Comparison of ENCODE assay signal across 1 cellular context in the genomic region with DNA sequence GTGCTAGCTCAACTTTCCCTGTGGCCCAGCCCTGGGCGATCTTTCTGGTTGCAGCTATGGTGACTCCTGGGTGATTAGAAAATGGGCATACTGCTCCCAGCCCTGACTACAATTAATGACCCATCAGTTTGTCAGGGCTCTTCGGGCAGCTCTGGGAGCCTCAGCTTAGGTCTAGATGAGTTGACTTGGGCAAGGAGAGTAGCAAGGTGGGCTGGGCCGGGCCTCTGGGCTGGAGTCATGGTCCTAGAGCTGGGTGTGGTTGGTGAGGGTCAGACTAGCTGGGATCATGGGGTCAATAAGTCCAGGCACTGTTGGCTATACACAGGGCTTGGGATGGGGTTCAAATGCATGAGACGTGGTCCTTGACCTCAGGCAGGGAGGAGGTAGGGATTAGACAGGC.
TF ChIP-seq lines count a peak whose summit lies in the region.

No MANE protein-coding gene starts in this region.

TF ChIP-seq in H1, 55 proteins besides CTCF, POLR2A, EP300 and RAD21:
- TF ChIP-seq EZH2 (IDR thresholded peaks at IDR 0.05; ENCODE audit: low read depth, low read length, severe bottlenecking) (no peak), YY1 (IDR thresholded peaks at IDR 0.05; ENCODE audit: low read depth, low read length) (no peak), HDAC6 (IDR thresholded peaks at IDR 0.05; ENCODE audit: low read depth, low read length) (no peak), PHF8 (conservative IDR thresholded peaks at IDR 0.05; ENCODE audit: low read depth, low read length) (no peak), SRF (IDR thresholded peaks at IDR 0.05; ENCODE audit: low read depth, low read length) (no peak), TAF1 (IDR thresholded peaks at IDR 0.05; ENCODE audit: low read depth, low read length) (no peak), GABPA (IDR thresholded peaks at IDR 0.05; ENCODE audit: borderline replicate concordance, insufficient read depth, low read length) (no peak), BRCA1 (IDR thresholded peaks at IDR 0.05; ENCODE audit: low read depth, low read length) (no peak), CREB1 (IDR thresholded peaks at IDR 0.05) (no peak), USF2 (IDR thresholded peaks at IDR 0.05; ENCODE audit: low read length) (no peak), TAF7 (optimal IDR thresholded peaks at IDR 0.05; ENCODE audit: borderline replicate concordance, low read depth, low read length) (no peak), JUND (IDR thresholded peaks at IDR 0.05; ENCODE audit: low read length) (no peak), HDAC2 (IDR thresholded peaks at IDR 0.05; ENCODE audit: borderline replicate concordance in 1 of 2, low read depth in 2 of 2, low read length in 2 of 2) (no peak), GTF2F1 (IDR thresholded peaks at IDR 0.05; ENCODE audit: borderline replicate concordance, low read depth, low read length) (no peak), CHD1 (IDR thresholded peaks at IDR 0.05; ENCODE audit: low read depth, low read length) (no peak), SP4 (IDR thresholded peaks at IDR 0.05; ENCODE audit: low read length) (no peak), CEBPB (IDR thresholded peaks at IDR 0.05; ENCODE audit: low read depth, low read length) (no peak), SUZ12 (IDR thresholded peaks at IDR 0.05; ENCODE audit: low read length) (no peak)
- TF ChIP-seq, protein P1, sequence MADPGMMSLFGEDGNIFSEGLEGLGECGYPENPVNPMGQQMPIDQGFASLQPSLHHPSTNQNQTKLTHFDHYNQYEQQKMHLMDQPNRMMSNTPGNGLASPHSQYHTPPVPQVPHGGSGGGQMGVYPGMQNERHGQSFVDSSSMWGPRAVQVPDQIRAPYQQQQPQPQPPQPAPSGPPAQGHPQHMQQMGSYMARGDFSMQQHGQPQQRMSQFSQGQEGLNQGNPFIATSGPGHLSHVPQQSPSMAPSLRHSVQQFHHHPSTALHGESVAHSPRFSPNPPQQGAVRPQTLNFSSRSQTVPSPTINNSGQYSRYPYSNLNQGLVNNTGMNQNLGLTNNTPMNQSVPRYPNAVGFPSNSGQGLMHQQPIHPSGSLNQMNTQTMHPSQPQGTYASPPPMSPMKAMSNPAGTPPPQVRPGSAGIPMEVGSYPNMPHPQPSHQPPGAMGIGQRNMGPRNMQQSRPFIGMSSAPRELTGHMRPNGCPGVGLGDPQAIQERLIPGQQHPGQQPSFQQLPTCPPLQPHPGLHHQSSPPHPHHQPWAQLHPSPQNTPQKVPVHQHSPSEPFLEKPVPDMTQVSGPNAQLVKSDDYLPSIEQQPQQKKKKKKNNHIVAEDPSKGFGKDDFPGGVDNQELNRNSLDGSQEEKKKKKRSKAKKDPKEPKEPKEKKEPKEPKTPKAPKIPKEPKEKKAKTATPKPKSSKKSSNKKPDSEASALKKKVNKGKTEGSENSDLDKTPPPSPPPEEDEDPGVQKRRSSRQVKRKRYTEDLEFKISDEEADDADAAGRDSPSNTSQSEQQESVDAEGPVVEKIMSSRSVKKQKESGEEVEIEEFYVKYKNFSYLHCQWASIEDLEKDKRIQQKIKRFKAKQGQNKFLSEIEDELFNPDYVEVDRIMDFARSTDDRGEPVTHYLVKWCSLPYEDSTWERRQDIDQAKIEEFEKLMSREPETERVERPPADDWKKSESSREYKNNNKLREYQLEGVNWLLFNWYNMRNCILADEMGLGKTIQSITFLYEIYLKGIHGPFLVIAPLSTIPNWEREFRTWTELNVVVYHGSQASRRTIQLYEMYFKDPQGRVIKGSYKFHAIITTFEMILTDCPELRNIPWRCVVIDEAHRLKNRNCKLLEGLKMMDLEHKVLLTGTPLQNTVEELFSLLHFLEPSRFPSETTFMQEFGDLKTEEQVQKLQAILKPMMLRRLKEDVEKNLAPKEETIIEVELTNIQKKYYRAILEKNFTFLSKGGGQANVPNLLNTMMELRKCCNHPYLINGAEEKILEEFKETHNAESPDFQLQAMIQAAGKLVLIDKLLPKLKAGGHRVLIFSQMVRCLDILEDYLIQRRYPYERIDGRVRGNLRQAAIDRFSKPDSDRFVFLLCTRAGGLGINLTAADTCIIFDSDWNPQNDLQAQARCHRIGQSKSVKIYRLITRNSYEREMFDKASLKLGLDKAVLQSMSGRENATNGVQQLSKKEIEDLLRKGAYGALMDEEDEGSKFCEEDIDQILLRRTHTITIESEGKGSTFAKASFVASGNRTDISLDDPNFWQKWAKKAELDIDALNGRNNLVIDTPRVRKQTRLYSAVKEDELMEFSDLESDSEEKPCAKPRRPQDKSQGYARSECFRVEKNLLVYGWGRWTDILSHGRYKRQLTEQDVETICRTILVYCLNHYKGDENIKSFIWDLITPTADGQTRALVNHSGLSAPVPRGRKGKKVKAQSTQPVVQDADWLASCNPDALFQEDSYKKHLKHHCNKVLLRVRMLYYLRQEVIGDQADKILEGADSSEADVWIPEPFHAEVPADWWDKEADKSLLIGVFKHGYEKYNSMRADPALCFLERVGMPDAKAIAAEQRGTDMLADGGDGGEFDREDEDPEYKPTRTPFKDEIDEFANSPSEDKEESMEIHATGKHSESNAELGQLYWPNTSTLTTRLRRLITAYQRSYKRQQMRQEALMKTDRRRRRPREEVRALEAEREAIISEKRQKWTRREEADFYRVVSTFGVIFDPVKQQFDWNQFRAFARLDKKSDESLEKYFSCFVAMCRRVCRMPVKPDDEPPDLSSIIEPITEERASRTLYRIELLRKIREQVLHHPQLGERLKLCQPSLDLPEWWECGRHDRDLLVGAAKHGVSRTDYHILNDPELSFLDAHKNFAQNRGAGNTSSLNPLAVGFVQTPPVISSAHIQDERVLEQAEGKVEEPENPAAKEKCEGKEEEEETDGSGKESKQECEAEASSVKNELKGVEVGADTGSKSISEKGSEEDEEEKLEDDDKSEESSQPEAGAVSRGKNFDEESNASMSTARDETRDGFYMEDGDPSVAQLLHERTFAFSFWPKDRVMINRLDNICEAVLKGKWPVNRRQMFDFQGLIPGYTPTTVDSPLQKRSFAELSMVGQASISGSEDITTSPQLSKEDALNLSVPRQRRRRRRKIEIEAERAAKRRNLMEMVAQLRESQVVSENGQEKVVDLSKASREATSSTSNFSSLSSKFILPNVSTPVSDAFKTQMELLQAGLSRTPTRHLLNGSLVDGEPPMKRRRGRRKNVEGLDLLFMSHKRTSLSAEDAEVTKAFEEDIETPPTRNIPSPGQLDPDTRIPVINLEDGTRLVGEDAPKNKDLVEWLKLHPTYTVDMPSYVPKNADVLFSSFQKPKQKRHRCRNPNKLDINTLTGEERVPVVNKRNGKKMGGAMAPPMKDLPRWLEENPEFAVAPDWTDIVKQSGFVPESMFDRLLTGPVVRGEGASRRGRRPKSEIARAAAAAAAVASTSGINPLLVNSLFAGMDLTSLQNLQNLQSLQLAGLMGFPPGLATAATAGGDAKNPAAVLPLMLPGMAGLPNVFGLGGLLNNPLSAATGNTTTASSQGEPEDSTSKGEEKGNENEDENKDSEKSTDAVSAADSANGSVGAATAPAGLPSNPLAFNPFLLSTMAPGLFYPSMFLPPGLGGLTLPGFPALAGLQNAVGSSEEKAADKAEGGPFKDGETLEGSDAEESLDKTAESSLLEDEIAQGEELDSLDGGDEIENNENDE (IDR thresholded peaks at IDR 0.05; ENCODE audit: insufficient replicate concordance, low read length), result no peak
- TF ChIP-seq, protein P2, sequence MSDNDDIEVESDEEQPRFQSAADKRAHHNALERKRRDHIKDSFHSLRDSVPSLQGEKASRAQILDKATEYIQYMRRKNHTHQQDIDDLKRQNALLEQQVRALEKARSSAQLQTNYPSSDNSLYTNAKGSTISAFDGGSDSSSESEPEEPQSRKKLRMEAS (IDR thresholded peaks at IDR 0.05), result no peak
